In the genomic region with DNA sequence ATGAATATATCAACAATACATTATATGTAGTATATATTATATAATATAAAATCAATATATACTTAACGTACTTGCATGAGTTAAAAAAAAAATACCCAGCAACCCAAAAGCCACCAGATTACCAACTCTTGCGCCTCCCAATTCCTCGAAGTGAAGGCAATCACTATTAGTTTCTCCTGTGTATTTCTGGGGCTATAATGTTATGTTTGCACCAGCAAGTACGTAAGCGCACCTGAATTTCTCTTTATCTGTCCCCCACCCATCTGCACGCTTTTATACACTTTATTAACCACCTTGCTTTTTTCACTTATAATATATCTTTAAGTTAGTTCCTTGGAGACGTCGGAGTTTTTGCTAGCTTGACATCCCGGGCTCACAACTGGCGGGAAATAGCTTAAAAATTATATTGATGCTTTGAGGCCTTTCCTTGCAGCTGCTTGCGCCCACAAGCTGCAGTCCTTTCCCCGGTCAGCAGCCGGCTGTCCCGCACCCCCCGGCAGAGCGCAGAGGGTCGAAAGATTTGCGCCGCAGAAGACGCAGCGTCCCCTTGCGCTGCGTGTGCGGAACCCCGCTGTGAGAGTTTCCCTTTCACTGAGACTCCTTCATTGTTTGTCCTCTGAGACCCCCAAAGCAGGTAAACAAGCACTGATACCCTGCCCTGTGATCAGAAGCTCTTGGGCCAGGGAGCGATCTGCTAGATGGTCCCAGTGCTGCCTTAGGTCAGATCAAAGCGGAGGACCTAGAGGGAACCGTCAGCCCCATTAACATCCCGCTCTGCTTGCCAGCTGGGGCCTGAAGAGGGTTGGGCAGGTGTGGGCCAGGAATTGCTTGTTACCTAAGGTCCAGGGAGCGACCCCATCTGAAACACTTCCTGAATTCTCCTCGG, we compare ENCODE assay signal across 2 cellular contexts.
TF ChIP-seq lines count a peak whose summit lies in the region.

No MANE protein-coding gene starts in this region.

TF ChIP-seq in SK-N-SH, 30 proteins besides CTCF, POLR2A, EP300 and RAD21 (continued from another document):
- TF ChIP-seq, protein P1, sequence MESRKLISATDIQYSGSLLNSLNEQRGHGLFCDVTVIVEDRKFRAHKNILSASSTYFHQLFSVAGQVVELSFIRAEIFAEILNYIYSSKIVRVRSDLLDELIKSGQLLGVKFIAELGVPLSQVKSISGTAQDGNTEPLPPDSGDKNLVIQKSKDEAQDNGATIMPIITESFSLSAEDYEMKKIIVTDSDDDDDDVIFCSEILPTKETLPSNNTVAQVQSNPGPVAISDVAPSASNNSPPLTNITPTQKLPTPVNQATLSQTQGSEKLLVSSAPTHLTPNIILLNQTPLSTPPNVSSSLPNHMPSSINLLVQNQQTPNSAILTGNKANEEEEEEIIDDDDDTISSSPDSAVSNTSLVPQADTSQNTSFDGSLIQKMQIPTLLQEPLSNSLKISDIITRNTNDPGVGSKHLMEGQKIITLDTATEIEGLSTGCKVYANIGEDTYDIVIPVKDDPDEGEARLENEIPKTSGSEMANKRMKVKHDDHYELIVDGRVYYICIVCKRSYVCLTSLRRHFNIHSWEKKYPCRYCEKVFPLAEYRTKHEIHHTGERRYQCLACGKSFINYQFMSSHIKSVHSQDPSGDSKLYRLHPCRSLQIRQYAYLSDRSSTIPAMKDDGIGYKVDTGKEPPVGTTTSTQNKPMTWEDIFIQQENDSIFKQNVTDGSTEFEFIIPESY (IDR thresholded peaks at IDR 0.05; ENCODE audit: borderline replicate concordance, low read depth) = no peak
- TF ChIP-seq, protein P2, sequence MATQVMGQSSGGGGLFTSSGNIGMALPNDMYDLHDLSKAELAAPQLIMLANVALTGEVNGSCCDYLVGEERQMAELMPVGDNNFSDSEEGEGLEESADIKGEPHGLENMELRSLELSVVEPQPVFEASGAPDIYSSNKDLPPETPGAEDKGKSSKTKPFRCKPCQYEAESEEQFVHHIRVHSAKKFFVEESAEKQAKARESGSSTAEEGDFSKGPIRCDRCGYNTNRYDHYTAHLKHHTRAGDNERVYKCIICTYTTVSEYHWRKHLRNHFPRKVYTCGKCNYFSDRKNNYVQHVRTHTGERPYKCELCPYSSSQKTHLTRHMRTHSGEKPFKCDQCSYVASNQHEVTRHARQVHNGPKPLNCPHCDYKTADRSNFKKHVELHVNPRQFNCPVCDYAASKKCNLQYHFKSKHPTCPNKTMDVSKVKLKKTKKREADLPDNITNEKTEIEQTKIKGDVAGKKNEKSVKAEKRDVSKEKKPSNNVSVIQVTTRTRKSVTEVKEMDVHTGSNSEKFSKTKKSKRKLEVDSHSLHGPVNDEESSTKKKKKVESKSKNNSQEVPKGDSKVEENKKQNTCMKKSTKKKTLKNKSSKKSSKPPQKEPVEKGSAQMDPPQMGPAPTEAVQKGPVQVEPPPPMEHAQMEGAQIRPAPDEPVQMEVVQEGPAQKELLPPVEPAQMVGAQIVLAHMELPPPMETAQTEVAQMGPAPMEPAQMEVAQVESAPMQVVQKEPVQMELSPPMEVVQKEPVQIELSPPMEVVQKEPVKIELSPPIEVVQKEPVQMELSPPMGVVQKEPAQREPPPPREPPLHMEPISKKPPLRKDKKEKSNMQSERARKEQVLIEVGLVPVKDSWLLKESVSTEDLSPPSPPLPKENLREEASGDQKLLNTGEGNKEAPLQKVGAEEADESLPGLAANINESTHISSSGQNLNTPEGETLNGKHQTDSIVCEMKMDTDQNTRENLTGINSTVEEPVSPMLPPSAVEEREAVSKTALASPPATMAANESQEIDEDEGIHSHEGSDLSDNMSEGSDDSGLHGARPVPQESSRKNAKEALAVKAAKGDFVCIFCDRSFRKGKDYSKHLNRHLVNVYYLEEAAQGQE (IDR thresholded peaks at IDR 0.05; ENCODE audit: low read depth, low read length) = no peak
- TF ChIP-seq TCF12 (IDR thresholded peaks at IDR 0.05) (no peak), EZH2phosphoT487 (IDR thresholded peaks at IDR 0.05; ENCODE audit: borderline replicate concordance, low read depth) (0 out of 2 replicates have a peak, but pooled peaks have one; percentile 24), NFIC (IDR thresholded peaks at IDR 0.05; ENCODE audit: borderline replicate concordance) (no peak)

TF ChIP-seq in SK-N-SH treated with all-trans-retinoic acid at 6 μM for 48 hours, 23 proteins besides CTCF, POLR2A, EP300 and RAD21 (continued from another document):
- TF ChIP-seq, protein P3, sequence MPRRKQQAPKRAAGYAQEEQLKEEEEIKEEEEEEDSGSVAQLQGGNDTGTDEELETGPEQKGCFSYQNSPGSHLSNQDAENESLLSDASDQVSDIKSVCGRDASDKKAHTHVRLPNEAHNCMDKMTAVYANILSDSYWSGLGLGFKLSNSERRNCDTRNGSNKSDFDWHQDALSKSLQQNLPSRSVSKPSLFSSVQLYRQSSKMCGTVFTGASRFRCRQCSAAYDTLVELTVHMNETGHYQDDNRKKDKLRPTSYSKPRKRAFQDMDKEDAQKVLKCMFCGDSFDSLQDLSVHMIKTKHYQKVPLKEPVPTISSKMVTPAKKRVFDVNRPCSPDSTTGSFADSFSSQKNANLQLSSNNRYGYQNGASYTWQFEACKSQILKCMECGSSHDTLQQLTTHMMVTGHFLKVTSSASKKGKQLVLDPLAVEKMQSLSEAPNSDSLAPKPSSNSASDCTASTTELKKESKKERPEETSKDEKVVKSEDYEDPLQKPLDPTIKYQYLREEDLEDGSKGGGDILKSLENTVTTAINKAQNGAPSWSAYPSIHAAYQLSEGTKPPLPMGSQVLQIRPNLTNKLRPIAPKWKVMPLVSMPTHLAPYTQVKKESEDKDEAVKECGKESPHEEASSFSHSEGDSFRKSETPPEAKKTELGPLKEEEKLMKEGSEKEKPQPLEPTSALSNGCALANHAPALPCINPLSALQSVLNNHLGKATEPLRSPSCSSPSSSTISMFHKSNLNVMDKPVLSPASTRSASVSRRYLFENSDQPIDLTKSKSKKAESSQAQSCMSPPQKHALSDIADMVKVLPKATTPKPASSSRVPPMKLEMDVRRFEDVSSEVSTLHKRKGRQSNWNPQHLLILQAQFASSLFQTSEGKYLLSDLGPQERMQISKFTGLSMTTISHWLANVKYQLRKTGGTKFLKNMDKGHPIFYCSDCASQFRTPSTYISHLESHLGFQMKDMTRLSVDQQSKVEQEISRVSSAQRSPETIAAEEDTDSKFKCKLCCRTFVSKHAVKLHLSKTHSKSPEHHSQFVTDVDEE (CRISPR knock-in tag; IDR thresholded peaks at IDR 0.05) = no peak
- no peak for TF ChIP-seq SNAI2 (CRISPR knock-in tag; IDR thresholded peaks at IDR 0.05)
